ENCODE assay signal across 24 cellular contexts in genomic region chr12:17304503-17305347, GRCh38.
DNase-seq lines count a peak whose midpoint lies in the region; ATAC-seq, FAIRE-seq and TF ChIP-seq lines count a peak whose summit lies in the region.
"Had no signal": no experiment of that assay in that cellular context is flagged by ENCODE, and none has a peak within 500 bp of the region (broad histone marks: within the 10 kb centered on the region; RNA-seq: fewer than 3 reads in every experiment).

No MANE protein-coding gene starts in this region.

- intact Hi-C loops in gastrocnemius medialis (cut with DNase I; ENCODE audit: low total_unique reads), result no loop called here

- H3K4me3 Mint-ChIP-seq in HFFc6, result no peak overlapping the region
- no peak overlapping the region for H3K4me3 Mint-ChIP-seq in endodermal cell
- H3K4me3 Mint-ChIP-seq: dendritic cell treated with granulocyte-macrophage colony-stimulating factor and Interleukin-4, amounts not matched to agents 40 ng/mL and 50 ng/mL, for 4 days; naive thymus-derived CD8-positive, alpha-beta T cell; stimulated activated effector memory CD8-positive, alpha-beta T cell treated with anti-CD3 and anti-CD28 coated beads, Interleukin-12 subunit alpha, Interleukin-12 subunit beta, amount 100 ng/mL, for 72 hours had no signal

- no peaks in the 10 kb centered on the region for H3K36me3 Mint-ChIP-seq in HFFc6 (ENCODE audit: low read depth)
- H3K36me3 Mint-ChIP-seq in endodermal cell (ENCODE audit: low read depth), result peaks cover 21% of the 10 kb centered on the region
- H3K36me3 Mint-ChIP-seq: stimulated activated effector memory CD8-positive, alpha-beta T cell treated with anti-CD3 and anti-CD28 coated beads, Interleukin-12 subunit alpha, Interleukin-12 subunit beta, amount 100 ng/mL, for 72 hours had no signal

- no peak overlapping the region for H3K27ac Mint-ChIP-seq in HFFc6
- no peak overlapping the region for H3K27ac Mint-ChIP-seq in endodermal cell
- H3K27ac Mint-ChIP-seq: dendritic cell treated with granulocyte-macrophage colony-stimulating factor and Interleukin-4, amounts not matched to agents 40 ng/mL and 50 ng/mL, for 4 days; naive thymus-derived CD8-positive, alpha-beta T cell; stimulated activated effector memory CD8-positive, alpha-beta T cell treated with anti-CD3 and anti-CD28 coated beads, Interleukin-12 subunit alpha, Interleukin-12 subunit beta, amount 100 ng/mL, for 72 hours had no signal

- TF ChIP-seq CTCF in HFFc6 (IDR thresholded peaks at IDR 0.05), result no peak
- no peak for TF ChIP-seq CTCF in endodermal cell (conservative IDR thresholded peaks at IDR 0.05)
- no peak for TF ChIP-seq CTCF in gastrocnemius medialis (IDR thresholded peaks at IDR 0.05 in 4 of 5, conservative IDR thresholded peaks at IDR 0.05 in 1 of 5)

- H3K36me3 ChIP-seq in endodermal cell (ENCODE audit: control insufficient read depth, insufficient read depth, low read length) (no peaks in the 10 kb centered on the region), gastrocnemius medialis (no peaks in the 10 kb centered on the region)
- H3K36me3 ChIP-seq: heart right ventricle, prostate gland, thyroid gland had no signal

- H3K4me3 ChIP-seq in endodermal cell (ENCODE audit: low read length) (peak overlapping the region; percentile 26), gastrocnemius medialis (no peak overlapping the region)
- H3K4me3 ChIP-seq: body of pancreas, heart right ventricle, prostate gland, thyroid gland had no signal

- H3K27ac ChIP-seq in endodermal cell (ENCODE audit: low read depth, low read length), result no peak overlapping the region
- H3K27ac ChIP-seq in gastrocnemius medialis, result no peak overlapping the region
- H3K27ac ChIP-seq: body of pancreas, C4-2B, heart right ventricle, prostate gland, thyroid gland had no signal

- H3K9ac ChIP-seq in endodermal cell (ENCODE audit: extremely low read depth, low read length, poor library complexity, severe bottlenecking), result no peak overlapping the region

- TF ChIP-seq POLR2A in gastrocnemius medialis (IDR thresholded peaks at IDR 0.05), result no peak

- H3K4me1 Mint-ChIP-seq in HFFc6 (ENCODE audit: low read depth), result no peaks in the 10 kb centered on the region
- no peaks in the 10 kb centered on the region for H3K4me1 Mint-ChIP-seq in endodermal cell
- H3K4me1 Mint-ChIP-seq: naive thymus-derived CD8-positive, alpha-beta T cell; stimulated activated effector memory CD8-positive, alpha-beta T cell treated with anti-CD3 and anti-CD28 coated beads, Interleukin-12 subunit alpha, Interleukin-12 subunit beta, amount 100 ng/mL, for 72 hours had no signal

- in situ Hi-C loops in gastrocnemius medialis (cut with MboI; ENCODE audit: low sequenced_read_pairs in 4 of 4), result no loop called here

- 92 to 100% methylated on average over 1 to 7 of the region's 7 CpGs for WGBS in endodermal cell (ENCODE audit: insufficient coverage in 1 of 2, insufficient read length in 1 of 2), 2 experiments

- H3K27me3 Mint-ChIP-seq in HFFc6 (ENCODE audit: insufficient read depth), result no peaks in the 10 kb centered on the region
- H3K27me3 Mint-ChIP-seq in endodermal cell (ENCODE audit: insufficient read depth), result no peaks in the 10 kb centered on the region
- H3K27me3 Mint-ChIP-seq: dendritic cell treated with granulocyte-macrophage colony-stimulating factor and Interleukin-4, amounts not matched to agents 40 ng/mL and 50 ng/mL, for 4 days; naive thymus-derived CD8-positive, alpha-beta T cell had no signal

- no peaks in the 10 kb centered on the region for H3K4me1 ChIP-seq in endodermal cell (ENCODE audit: control insufficient read depth, insufficient read depth, low read length)
- no peaks in the 10 kb centered on the region for H3K4me1 ChIP-seq in gastrocnemius medialis
- H3K4me1 ChIP-seq: body of pancreas, heart right ventricle, prostate gland, thyroid gland had no signal

- H3K9me3 ChIP-seq in endodermal cell (ENCODE audit: control insufficient read depth, low read length) (peaks cover 25% of the 10 kb centered on the region), gastrocnemius medialis (no peaks in the 10 kb centered on the region)
- H3K9me3 ChIP-seq: prostate gland, thyroid gland had no signal

- H3K9me3 Mint-ChIP-seq in HFFc6, result peaks cover 52% of the 10 kb centered on the region
- H3K9me3 Mint-ChIP-seq in endodermal cell, result peaks cover 46% of the 10 kb centered on the region

- H3K27me3 ChIP-seq in endodermal cell (ENCODE audit: control insufficient read depth, insufficient read depth, low read length, poor library complexity, severe bottlenecking) (no peaks in the 10 kb centered on the region), gastrocnemius medialis (no peaks in the 10 kb centered on the region)
- H3K27me3 ChIP-seq: body of pancreas, heart right ventricle, thyroid gland had no signal

- DNase-seq in HFFc6, result peak; percentile 9
- DNase-seq in RKO (ENCODE audit: low spot score), result peak; percentile 9
- DNase-seq in endodermal cell, result no peak
- DNase-seq in urothelium cell line (ENCODE audit: low spot score), result peak; percentile 20
- no peak for DNase-seq in SK-N-DZ (ENCODE audit: low spot score)
- DNase-seq in gastrocnemius medialis, result no peak
- no peak for DNase-seq in activated CD8-positive, alpha-beta memory T cell treated with anti-CD3 and anti-CD28 coated beads, Interleukin-2, amount 50 U/mL, for 48 hours
- DNase-seq: activated naive CD4-positive, alpha-beta T cell treated with Interleukin-2 at 50 U/mL for 16 hours; activated T-cell treated with anti-CD3 and anti-CD28 coated beads for 4 hours; body of pancreas; DMS153; heart right ventricle; islet precursor cell; MM.1S; naive thymus-derived CD8-positive, alpha-beta T cell; NCI-H2081; NCI-H69; thyroid gland had no signal

- peak; percentile 32 for FAIRE-seq in urothelium cell line (lab: Jason Lieb, UNC)

- ATAC-seq in gastrocnemius medialis, result no peak
- ATAC-seq: body of pancreas; esophagus mucosa; heart right ventricle; naive thymus-derived CD8-positive, alpha-beta T cell; SK-N-SH treated with all-trans-retinoic acid at 6 μM for 48 hours; stimulated activated effector memory CD8-positive, alpha-beta T cell treated with anti-CD3 and anti-CD28 coated beads, Interleukin-12 subunit alpha, Interleukin-12 subunit beta, amount 100 ng/mL, for 72 hours had no signal

Comparison
In these comparisons a context has a peak if more than half of its experiments do, and no peak if none do; other contexts are left out.
1. DNase-seq: peak in HFFc6 (single experiment), RKO (single experiment) and urothelium cell line (single experiment); none in endodermal cell (single experiment), SK-N-DZ (single experiment), gastrocnemius medialis (0 of 2) and activated CD8-positive, alpha-beta memory T cell treated with anti-CD3 and anti-CD28 coated beads, Interleukin-2, amount 50 U/mL, for 48 hours (single experiment).